18 cellular contexts compared by ENCODE assay signal in the genomic region with DNA sequence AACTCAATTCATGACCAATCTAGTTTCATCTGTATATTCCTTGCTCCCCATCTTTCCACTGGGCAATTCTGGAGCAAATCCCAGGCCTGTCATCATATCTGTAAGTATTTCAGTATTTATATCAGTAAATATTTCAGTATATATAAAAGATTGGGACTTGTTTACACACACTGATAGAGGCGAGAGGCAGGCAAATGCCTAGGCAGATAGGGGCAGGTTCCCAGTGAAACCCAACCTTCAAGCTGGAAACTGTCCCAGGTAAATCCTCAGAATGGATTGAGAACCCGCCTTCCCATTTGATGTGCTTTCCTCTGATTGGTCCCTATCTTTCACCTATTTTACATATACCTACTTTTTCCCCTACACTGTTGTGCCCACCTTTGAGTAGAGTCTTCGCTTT. TPM values are rescaled to one million over a fixed set of nuclear protein-coding genes. Genes with fewer than 3 reads are reported as not detected.
A peak's percentile ranks its signal among the peaks of the same experiment; 100 is the strongest.
DNase-seq lines count a peak whose midpoint lies in the region; ATAC-seq and TF ChIP-seq lines count a peak whose summit lies in the region.
"Had no signal": no experiment of that assay in that cellular context is flagged by ENCODE, and none has a peak within 500 bp of the region (broad histone marks: within the 10 kb centered on the region; RNA-seq: fewer than 3 reads in every experiment).

No MANE protein-coding gene starts in this region.

- DNase-seq in coronary artery (ENCODE audit: low spot score) (no peak), spleen (no peak), tibial artery (no peak), NCI-H1417 treated with DMSO at 0.1 percent for 48 hours (lab: John Stamatoyannopoulos, UW) (no peak), AG20443 (ENCODE audit: low spot score) (no peak)
- DNase-seq: CD4-positive, alpha-beta T cell; CD8-positive, alpha-beta memory T cell; DMS 273 treated with DMSO at 0.1 percent for 48 hours; DMS79; EL; GDM1; GOT3; HFFc6 had no signal

- H3K4me1 ChIP-seq in spleen: peaks cover 5 to 42% (median 24%) of the 10 kb centered on the region in 6 donors
- peaks cover 0 to 29% (median 14%) of the 10 kb centered on the region in 4 donors for H3K4me1 ChIP-seq in tibial artery
- H3K4me1 ChIP-seq: HAP-1 had no signal

- no peak for TF ChIP-seq CTCF in coronary artery (IDR thresholded peaks at IDR 0.05)
- TF ChIP-seq CTCF in spleen (IDR thresholded peaks at IDR 0.05 in 8 of 11, conservative IDR thresholded peaks at IDR 0.05 in 3 of 11): no peak
- no peak for TF ChIP-seq CTCF in tibial artery (IDR thresholded peaks at IDR 0.05)

- peaks cover 0 to 43% (median 3%) of the 10 kb centered on the region in 6 donors for H3K36me3 ChIP-seq in spleen
- peaks cover 0 to 10% (median 0%) of the 10 kb centered on the region in 3 donors for H3K36me3 ChIP-seq in tibial artery

- H3K4me3 ChIP-seq in coronary artery: no peak overlapping the region
- H3K4me3 ChIP-seq in spleen: no peak overlapping the region
- H3K4me3 ChIP-seq in tibial artery: no peak overlapping the region
- H3K4me3 ChIP-seq: BLaER1, GM12878, HAP-1 had no signal

- no peak for ATAC-seq in GM19324 (IDR thresholded peaks at IDR 0.05; ENCODE audit: low FRiP score, unreplicated experiment)
- ATAC-seq: GM12878 had no signal

- H3K27ac ChIP-seq in coronary artery: peak overlapping the region; percentile 3 to 56
- peak overlapping the region in 5 of 8 donors; percentile 67 to 87 (median 81) for H3K27ac ChIP-seq in spleen
- H3K27ac ChIP-seq in tibial artery: peak overlapping the region; percentile 7 to 55
- H3K27ac ChIP-seq: BLaER1, C4-2B had no signal

- intact Hi-C loops in spleen (cut with DNase I; ENCODE audit: low total_unique reads): no loop called here
- intact Hi-C loops in tibial artery (cut with DNase I; ENCODE audit: low total_unique reads): no loop called here

- H3K27me3 ChIP-seq in spleen (replicated peaks in 1 of 7) (no peaks in the 10 kb centered on the region), tibial artery (no peaks in the 10 kb centered on the region)
- H3K27me3 ChIP-seq: BLaER1 had no signal

- no peaks in the 10 kb centered on the region for H3K9me3 ChIP-seq in spleen
- no peaks in the 10 kb centered on the region for H3K9me3 ChIP-seq in tibial artery
- H3K9me3 ChIP-seq: HAP-1 had no signal

- WGBS in spleen, 5 donors: 90 to 99% (median 96%) methylated on average over 3 of the region's 3 CpGs

- TF ChIP-seq POLR2A in spleen (IDR thresholded peaks at IDR 0.05): no peak

RNA-seq across cellular contexts. Expression of a gene that starts 23.8 kb away (rescaled TPM):
- 100 to 1,000 TPM in 4 of 7 donors, 10 to 100 TPM in 3; 81.0 to 142 (median 110) TPM for total RNA-seq in spleen
- 10 to 100 TPM; 49.3 to 68.4 (median 49.7) TPM for polyA plus RNA-seq in spleen

RNA-seq across cellular contexts. Expression of a gene that starts 40.6 kb away (rescaled TPM):
- total RNA-seq in spleen: 10 to 100 TPM; 24.6 to 43.7 (median 30.1) TPM
- 1 to 10 TPM; 5.4 to 9.5 (median 7.6) TPM for polyA plus RNA-seq in spleen

Comparison
In these comparisons a context has a peak if more than half of its experiments do, and no peak if none do; other contexts are left out.
1. H3K27ac ChIP-seq: peak in every context shown above with its lines; median percentile 81 in spleen; 31 in tibial artery; 30 in coronary artery.